Comparison of ENCODE assay signal across 1 cellular context in genomic region chr11:118614511-118614910, GRCh38.
TF ChIP-seq lines count a peak whose summit lies in the region.

No MANE protein-coding gene starts in this region.

TF ChIP-seq in IMR-90, 13 proteins besides CTCF, POLR2A, EP300 and RAD21:
- TF ChIP-seq FOS (IDR thresholded peaks at IDR 0.05; ENCODE audit: low read depth, low read length) (no peak), RCOR1 (IDR thresholded peaks at IDR 0.05; ENCODE audit: insufficient replicate concordance, low read length) (no peak), NFE2L2 (IDR thresholded peaks at IDR 0.05; ENCODE audit: low read depth, low read length) (no peak), RFX5 (IDR thresholded peaks at IDR 0.05; ENCODE audit: low read depth, low read length) (no peak), MXI1 (IDR thresholded peaks at IDR 0.05; ENCODE audit: borderline replicate concordance, low read depth, low read length) (no peak), CEBPB (IDR thresholded peaks at IDR 0.05; ENCODE audit: low read depth, low read length) (no peak), MAFK (IDR thresholded peaks at IDR 0.05; ENCODE audit: low read depth, low read length) (no peak), MAZ (IDR thresholded peaks at IDR 0.05; ENCODE audit: borderline replicate concordance, low read depth, low read length) (no peak), SMC3 (IDR thresholded peaks at IDR 0.05; ENCODE audit: low read depth, low read length) (no peak), CHD1 (IDR thresholded peaks at IDR 0.05; ENCODE audit: low read depth, low read length) (no peak), BHLHE40 (IDR thresholded peaks at IDR 0.05; ENCODE audit: low read depth, low read length) (no peak)
- TF ChIP-seq, protein P1, sequence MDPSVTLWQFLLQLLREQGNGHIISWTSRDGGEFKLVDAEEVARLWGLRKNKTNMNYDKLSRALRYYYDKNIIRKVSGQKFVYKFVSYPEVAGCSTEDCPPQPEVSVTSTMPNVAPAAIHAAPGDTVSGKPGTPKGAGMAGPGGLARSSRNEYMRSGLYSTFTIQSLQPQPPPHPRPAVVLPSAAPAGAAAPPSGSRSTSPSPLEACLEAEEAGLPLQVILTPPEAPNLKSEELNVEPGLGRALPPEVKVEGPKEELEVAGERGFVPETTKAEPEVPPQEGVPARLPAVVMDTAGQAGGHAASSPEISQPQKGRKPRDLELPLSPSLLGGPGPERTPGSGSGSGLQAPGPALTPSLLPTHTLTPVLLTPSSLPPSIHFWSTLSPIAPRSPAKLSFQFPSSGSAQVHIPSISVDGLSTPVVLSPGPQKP (IDR thresholded peaks at IDR 0.05; ENCODE audit: borderline replicate concordance, low read depth, low read length), result no peak
- TF ChIP-seq, protein P2, sequence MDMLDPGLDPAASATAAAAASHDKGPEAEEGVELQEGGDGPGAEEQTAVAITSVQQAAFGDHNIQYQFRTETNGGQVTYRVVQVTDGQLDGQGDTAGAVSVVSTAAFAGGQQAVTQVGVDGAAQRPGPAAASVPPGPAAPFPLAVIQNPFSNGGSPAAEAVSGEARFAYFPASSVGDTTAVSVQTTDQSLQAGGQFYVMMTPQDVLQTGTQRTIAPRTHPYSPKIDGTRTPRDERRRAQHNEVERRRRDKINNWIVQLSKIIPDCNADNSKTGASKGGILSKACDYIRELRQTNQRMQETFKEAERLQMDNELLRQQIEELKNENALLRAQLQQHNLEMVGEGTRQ (IDR thresholded peaks at IDR 0.05; ENCODE audit: low read depth, low read length), result no peak
TF ChIP-seq in IMR-90: peak in this region for 0.
